In the genomic region with DNA sequence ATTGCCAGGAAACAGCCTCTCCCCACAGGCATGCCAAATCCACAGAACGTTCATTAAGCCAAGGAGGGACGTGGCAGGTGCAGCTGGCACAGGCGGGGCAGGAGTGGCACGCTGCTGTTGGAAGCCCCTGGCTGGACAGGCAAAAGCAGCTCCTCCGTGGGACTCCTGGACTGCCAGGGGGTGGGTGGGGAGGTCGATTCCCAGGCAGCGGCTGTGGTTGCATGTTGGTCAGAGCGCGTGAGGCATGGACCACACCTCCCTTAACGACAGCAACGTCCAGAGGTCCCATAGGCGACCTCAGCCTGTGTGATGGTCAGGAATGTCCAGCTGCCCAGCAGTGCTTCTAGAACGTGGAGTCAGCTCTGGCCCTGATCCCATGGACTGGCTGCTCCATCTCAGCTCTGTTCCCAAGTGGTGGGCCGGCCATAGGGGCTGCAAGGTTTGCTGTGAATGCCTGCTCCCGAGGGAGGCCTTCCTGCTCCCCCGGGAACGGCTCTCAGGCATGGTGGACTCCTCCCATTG, we compare ENCODE assay signal across 29 cellular contexts. TPM values are rescaled to one million over a fixed set of nuclear protein-coding genes. Genes with fewer than 3 reads are reported as not detected.
"Had no signal": no experiment of that assay in that cellular context is flagged by ENCODE, and none has a peak within 500 bp of the region (broad histone marks: within the 10 kb centered on the region; RNA-seq: fewer than 3 reads in every experiment).

No MANE protein-coding gene starts in this region.

- H3K36me3 Mint-ChIP-seq: activated CD4-positive, alpha-beta memory T cell treated with anti-CD3 and anti-CD28 coated beads for 36 hours; activated naive CD4-positive, alpha-beta T cell treated with anti-CD3 and anti-CD28 coated beads, Interleukin-2, amount 50 U/mL, for 72 hours; T-cell had no signal

- H3K4me3 Mint-ChIP-seq: activated B cell treated with CpG ODN at 0.5 μM for 24 hours; activated CD4-positive, alpha-beta memory T cell treated with anti-CD3 and anti-CD28 coated beads for 36 hours; activated CD4-positive, alpha-beta T cell treated with anti-CD3 and anti-CD28 coated beads, Interleukin-2, amount 10 ng/mL, durations not matched to agents 24 days and 14 days; activated naive CD8-positive, alpha-beta T cell treated with anti-CD3 and anti-CD28 coated beads, Interleukin-2, amount 50 U/mL, for 24 hours; activated T-cell treated with anti-CD3 and anti-CD28 coated beads, Interleukin-2, amount 50 U/mL, for 4 hours; central memory CD8-positive, alpha-beta T cell; T-cell had no signal

- H3K4me1 Mint-ChIP-seq: activated B cell treated with CpG ODN at 0.5 μM for 24 hours; activated CD4-positive, alpha-beta T cell treated with anti-CD3 and anti-CD28 coated beads, Interleukin-2, amount 10 ng/mL, durations not matched to agents 24 days and 14 days; activated naive CD8-positive, alpha-beta T cell treated with anti-CD3 and anti-CD28 coated beads, Interleukin-2, amount 50 U/mL, for 24 hours; central memory CD8-positive, alpha-beta T cell; T-cell had no signal

- H3K9me3 Mint-ChIP-seq: activated B cell treated with CpG ODN at 0.5 μM for 24 hours; activated CD4-positive, alpha-beta memory T cell treated with anti-CD3 and anti-CD28 coated beads for 36 hours; activated CD4-positive, alpha-beta T cell treated with anti-CD3 and anti-CD28 coated beads, Interleukin-2, amount 10 ng/mL, durations not matched to agents 24 days and 14 days; activated naive CD4-positive, alpha-beta T cell treated with anti-CD3 and anti-CD28 coated beads, Interleukin-2, amount 50 U/mL, for 72 hours; activated naive CD8-positive, alpha-beta T cell treated with anti-CD3 and anti-CD28 coated beads, Interleukin-2, amount 50 U/mL, for 24 hours; activated T-cell treated with anti-CD3 and anti-CD28 coated beads, Interleukin-2, amount 50 U/mL, for 4 hours; central memory CD8-positive, alpha-beta T cell; T-cell had no signal

- ATAC-seq: activated naive CD4-positive, alpha-beta T cell treated with anti-CD3 and anti-CD28 coated beads, Interleukin-2, amount 50 U/mL, for 72 hours; activated naive CD8-positive, alpha-beta T cell treated with anti-CD3 and anti-CD28 coated beads, Interleukin-2, amount 50 U/mL, for 24 hours; activated T-cell treated with anti-CD3 and anti-CD28 coated beads, Interleukin-2, amount 50 U/mL, for 4 hours; body of pancreas had no signal

- H3K27ac Mint-ChIP-seq: activated B cell treated with CpG ODN at 0.5 μM for 24 hours; activated CD4-positive, alpha-beta memory T cell treated with anti-CD3 and anti-CD28 coated beads for 36 hours; activated CD4-positive, alpha-beta T cell treated with anti-CD3 and anti-CD28 coated beads, Interleukin-2, amount 10 ng/mL, durations not matched to agents 24 days and 14 days; activated naive CD4-positive, alpha-beta T cell treated with anti-CD3 and anti-CD28 coated beads, Interleukin-2, amount 50 U/mL, for 72 hours; activated naive CD8-positive, alpha-beta T cell treated with anti-CD3 and anti-CD28 coated beads, Interleukin-2, amount 50 U/mL, for 24 hours; T-cell had no signal

- H3K27me3 Mint-ChIP-seq: activated CD4-positive, alpha-beta memory T cell treated with anti-CD3 and anti-CD28 coated beads for 36 hours; activated CD4-positive, alpha-beta T cell treated with anti-CD3 and anti-CD28 coated beads, Interleukin-2, amount 10 ng/mL, durations not matched to agents 24 days and 14 days had no signal

- DNase-seq: activated B cell treated with CpG ODN at 0.5 μM for 24 hours; activated CD4-positive, alpha-beta memory T cell treated with anti-CD3 and anti-CD28 coated beads for 36 hours; activated CD4-positive, alpha-beta T cell treated with anti-CD3 and anti-CD28 coated beads for 1 hour; activated CD4-positive, alpha-beta T cell treated with anti-CD3 and anti-CD28 coated beads, Interleukin-2, amount 10 ng/mL, durations not matched to agents 24 days and 14 days; activated CD8-positive, alpha-beta memory T cell treated with anti-CD3 and anti-CD28 coated beads for 24 hours; activated effector memory CD4-positive, alpha-beta T cell treated with anti-CD3 and anti-CD28 coated beads, Interleukin-2, amount 50 U/mL, for 16 hours; activated naive CD4-positive, alpha-beta T cell treated with Interleukin-2 at 50 U/mL for 16 hours; activated naive CD8-positive, alpha-beta T cell treated with anti-CD3 and anti-CD28 coated beads, Interleukin-2, amount 50 U/mL, for 24 hours; activated T-cell treated with anti-CD3 and anti-CD28 coated beads, Interleukin-2, amount 50 U/mL, for 4 hours; amniotic stem cell; body of pancreas; Karpas-422; NCI-H1436; NCI-H1694 treated with DMSO at 0.1 percent for 48 hours; NCI-H2029 treated with DMSO at 0.1 percent for 48 hours; NCI-H2171; NCI-H2227 treated with DMSO at 0.1 percent for 48 hours; NK-92 treated with Interleukin-12 subunit alpha and Interleukin-12 subunit beta, amount 100 ng/mL, for 24 hours; RPMI8226; T-cell; T-helper 2 cell; T1000 had no signal

RNA-seq across cellular contexts. Expression of a gene that starts 6.9 kb away (rescaled TPM):
- total RNA-seq: activated B cell treated with CpG ODN at 0.5 μM for 24 hours; activated CD4-positive, alpha-beta memory T cell treated with anti-CD3 and anti-CD28 coated beads for 36 hours; activated CD4-positive, alpha-beta T cell treated with anti-CD3 and anti-CD28 coated beads, Interleukin-2, amount 10 ng/mL, durations not matched to agents 24 days and 14 days; activated naive CD4-positive, alpha-beta T cell treated with anti-CD3 and anti-CD28 coated beads, Interleukin-2, amount 50 U/mL, for 72 hours; ascending aorta; bronchial epithelial cell; NCI-H460; SK-MEL-5 had no signal

RNA-seq across cellular contexts. Expression of a gene that starts 16.9 kb away (rescaled TPM):
- total RNA-seq: activated B cell treated with CpG ODN at 0.5 μM for 24 hours; activated CD4-positive, alpha-beta memory T cell treated with anti-CD3 and anti-CD28 coated beads for 36 hours; activated CD4-positive, alpha-beta T cell treated with anti-CD3 and anti-CD28 coated beads, Interleukin-2, amount 10 ng/mL, durations not matched to agents 24 days and 14 days; activated naive CD4-positive, alpha-beta T cell treated with anti-CD3 and anti-CD28 coated beads, Interleukin-2, amount 50 U/mL, for 72 hours; activated T-cell treated with anti-CD3 and anti-CD28 coated beads, Interleukin-2, amount 50 U/mL, for 4 hours; ascending aorta; body of pancreas; bronchial epithelial cell; K562; NCI-H460; SK-MEL-5; T-cell had no signal
